25 cellular contexts compared by ENCODE assay signal in genomic region chr2:116669782-116670181, GRCh38.
DNase-seq lines count a peak whose midpoint lies in the region; ATAC-seq, FAIRE-seq and TF ChIP-seq lines count a peak whose summit lies in the region.
"Had no signal": no experiment of that assay in that cellular context is flagged by ENCODE, and none has a peak within 500 bp of the region (broad histone marks: within the 10 kb centered on the region; RNA-seq: fewer than 3 reads in every experiment).

No MANE protein-coding gene starts in this region.

- H3K4me2 ChIP-seq in astrocyte (ENCODE audit: low read length) (no peak overlapping the region), endothelial cell of umbilical vein (ENCODE audit: insufficient read depth, low read length) (no peak overlapping the region)
- H3K4me2 ChIP-seq: A549 had no signal

- intact Hi-C loops in endothelial cell of umbilical vein (cut with micrococcal nuclease) (loop anchor here (5.0 kb wide), 1 partner anchor 38 kb away; no protein-coding TSS in a partner anchor), left cardiac atrium (cut with DNase I) (no loop called here)

- no peaks in the 10 kb centered on the region for H3K9me3 Mint-ChIP-seq in astrocyte (ENCODE audit: unreplicated experiment)

- no peaks in the 10 kb centered on the region for H3K9me1 ChIP-seq in endothelial cell of umbilical vein (replicated peaks; ENCODE audit: control insufficient read depth, extremely low read depth, insufficient read depth, low read length)

- POLR2A ChIA-PET in endothelial cell of umbilical vein (lab: Charles Lee): no interaction called here

- H4K20me1 ChIP-seq in astrocyte (ENCODE audit: insufficient read depth, low read length) (no peaks in the 10 kb centered on the region), endothelial cell of umbilical vein (replicated peaks; ENCODE audit: control insufficient read depth, extremely low read depth, insufficient read depth, low read length) (no peaks in the 10 kb centered on the region)

- H3K27me3 ChIP-seq in astrocyte (ENCODE audit: insufficient read depth, low read length) (no peaks in the 10 kb centered on the region), endothelial cell of umbilical vein (ENCODE audit: control insufficient read depth in 2 of 2, insufficient read depth in 2 of 2, low read length in 2 of 2) (no peaks in the 10 kb centered on the region)

- no peak overlapping the region for H3K4me3 Mint-ChIP-seq in astrocyte (ENCODE audit: unreplicated experiment)
- H3K4me3 Mint-ChIP-seq: B cell, IgD-negative memory B cell had no signal

- BruUV-seq in endothelial cell of umbilical vein (replicated peaks; lab: Mats Ljungman, UMichigan): no TSS peak

- H3K9me3 ChIP-seq in astrocyte (ENCODE audit: insufficient read depth, low read depth, low read length) (no peaks in the 10 kb centered on the region), endothelial cell of umbilical vein (replicated peaks; ENCODE audit: control insufficient read depth, insufficient read depth, low read length) (peaks cover 5% of the 10 kb centered on the region)
- H3K9me3 ChIP-seq: A549 had no signal

- H3K4me1 Mint-ChIP-seq in astrocyte (ENCODE audit: low read depth, unreplicated experiment): peaks cover 9% of the 10 kb centered on the region
- H3K4me1 Mint-ChIP-seq: B cell, IgD-negative memory B cell had no signal

- no peak overlapping the region for H3K4me3 ChIP-seq in astrocyte (ENCODE audit: insufficient read depth, low read depth, low read length)
- no peak overlapping the region for H3K4me3 ChIP-seq in endothelial cell of umbilical vein (replicated peaks in 1 of 3; ENCODE audit: insufficient read depth in 1 of 3, low read depth in 1 of 3, low read length in 3 of 3)
- H3K4me3 ChIP-seq: A549, SK-N-MC had no signal

- H3K27me3 Mint-ChIP-seq in astrocyte (ENCODE audit: low read depth, unreplicated experiment): no peaks in the 10 kb centered on the region
- H3K27me3 Mint-ChIP-seq: B cell, IgD-negative memory B cell had no signal

- no peaks in the 10 kb centered on the region for H3K36me3 ChIP-seq in astrocyte (ENCODE audit: insufficient read depth, low read length)
- H3K36me3 ChIP-seq in endothelial cell of umbilical vein (ENCODE audit: control insufficient read depth in 2 of 2, extremely low read depth in 1 of 2, insufficient read depth in 2 of 2, low read length in 2 of 2): no peaks in the 10 kb centered on the region

- no peaks in the 10 kb centered on the region for H3K36me3 Mint-ChIP-seq in astrocyte (ENCODE audit: low read depth, unreplicated experiment)
- H3K36me3 Mint-ChIP-seq: IgD-negative memory B cell had no signal

- H3K27ac Mint-ChIP-seq in astrocyte (ENCODE audit: unreplicated experiment): peak overlapping the region; percentile 5
- H3K27ac Mint-ChIP-seq: B cell, IgD-negative memory B cell had no signal

- H3K27ac ChIP-seq in astrocyte (ENCODE audit: low read depth, low read length): no peak overlapping the region
- H3K27ac ChIP-seq in endothelial cell of umbilical vein (ENCODE audit: insufficient read depth, low read depth, low read length): no peak overlapping the region
- H3K27ac ChIP-seq: A549, SK-N-MC had no signal

- H3K9ac ChIP-seq in astrocyte (ENCODE audit: low read length) (no peak overlapping the region), endothelial cell of umbilical vein (replicated peaks; ENCODE audit: extremely low read depth, insufficient read depth, low read length) (no peak overlapping the region)

- H2AFZ ChIP-seq in astrocyte (ENCODE audit: low read depth, low read length) (no peak overlapping the region), endothelial cell of umbilical vein (ENCODE audit: low read depth, low read length) (no peak overlapping the region)

- peak; percentile 1 for DNase-seq in HT1080 (ENCODE audit: low read depth)
- no peak for DNase-seq in astrocyte (ENCODE audit: low read depth)
- DNase-seq in endothelial cell of umbilical vein (ENCODE audit: low read depth, low spot score): peak; percentile 3
- DNase-seq in urothelium cell line (ENCODE audit: low spot score): peak; percentile 14
- DNase-seq in GM03348 (ENCODE audit: low spot score): no peak
- no peak for DNase-seq in GF-D8 (lab: John Stamatoyannopoulos, UW)
- DNase-seq in left cardiac atrium: no peak
- DNase-seq: DND-41, GOT3, MV-4-11, NCI-H1105 treated with DMSO at 0.1 percent for 48 hours, NCI-H2029 treated with DMSO at 0.1 percent for 48 hours, NCI-H2171, NCI-H345, NCI-H524, NCI-H82, SHP77 treated with DMSO at 0.1 percent for 48 hours, SW 1271 had no signal

- ATAC-seq in left cardiac atrium: no peak
- ATAC-seq: A549, HCT116 had no signal

- CTCF ChIA-PET in endothelial cell of umbilical vein (lab: Charles Lee): no interaction called here

- no peaks in the 10 kb centered on the region for H3K79me2 ChIP-seq in astrocyte (ENCODE audit: insufficient read depth, low read length)
- no peaks in the 10 kb centered on the region for H3K79me2 ChIP-seq in endothelial cell of umbilical vein (ENCODE audit: control insufficient read depth, insufficient read depth, low read length)

- TF ChIP-seq CTCF in astrocyte (IDR thresholded peaks at IDR 0.05; ENCODE audit: insufficient read depth, low read depth, low read length) (no peak), endothelial cell of umbilical vein (IDR thresholded peaks at IDR 0.05; ENCODE audit: extremely low read depth in 1 of 2, insufficient read depth in 1 of 2, low read depth in 1 of 2, low read length in 2 of 2) (no peak)

- dilution Hi-C loops in endothelial cell of umbilical vein (cut with MboI; ENCODE audit: extremely low pct_ligation_motif_present, low sequenced_read_pairs): no loop called here

- H3K4me1 ChIP-seq in astrocyte (ENCODE audit: insufficient read depth, low read length): no peaks in the 10 kb centered on the region
- H3K4me1 ChIP-seq in endothelial cell of umbilical vein (ENCODE audit: control insufficient read depth, extremely low read depth, insufficient read depth, low read length): no peaks in the 10 kb centered on the region
- H3K4me1 ChIP-seq: A549 had no signal

- no peak for TF ChIP-seq POLR2A in endothelial cell of umbilical vein (IDR thresholded peaks at IDR 0.05; ENCODE audit: low read depth, low read length)

- FAIRE-seq in astrocyte (lab: Jason Lieb, UNC) (no peak), endothelial cell of umbilical vein (lab: Jason Lieb, UNC) (no peak), urothelium cell line (lab: Jason Lieb, UNC) (no peak)
- FAIRE-seq: A549, GM12892, GM18507 had no signal

TF ChIP-seq in endothelial cell of umbilical vein, 7 proteins besides CTCF, POLR2A, EP300 and RAD21:
- TF ChIP-seq JUN (IDR thresholded peaks at IDR 0.05; ENCODE audit: borderline replicate concordance, insufficient read depth, insufficient read length, low read depth) (no peak), POLR2AphosphoS5 (IDR thresholded peaks at IDR 0.05; ENCODE audit: insufficient read depth, low read depth, low read length) (no peak), GATA2 (IDR thresholded peaks at IDR 0.05; ENCODE audit: insufficient read depth, insufficient read length, low read depth, low read length) (no peak), EZH2 (IDR thresholded peaks at IDR 0.05; ENCODE audit: borderline replicate concordance, low read depth, low read length, severe bottlenecking) (no peak)

Comparison
In these comparisons a context has a peak if more than half of its experiments do, and no peak if none do; other contexts are left out.
1. DNase-seq: peak in HT1080 (single experiment), endothelial cell of umbilical vein (single experiment) and urothelium cell line (single experiment); none in astrocyte (single experiment), GM03348 (single experiment), GF-D8 (single experiment) and left cardiac atrium (single experiment).